ENCODE assay signal across 14 cellular contexts in the genomic region with DNA sequence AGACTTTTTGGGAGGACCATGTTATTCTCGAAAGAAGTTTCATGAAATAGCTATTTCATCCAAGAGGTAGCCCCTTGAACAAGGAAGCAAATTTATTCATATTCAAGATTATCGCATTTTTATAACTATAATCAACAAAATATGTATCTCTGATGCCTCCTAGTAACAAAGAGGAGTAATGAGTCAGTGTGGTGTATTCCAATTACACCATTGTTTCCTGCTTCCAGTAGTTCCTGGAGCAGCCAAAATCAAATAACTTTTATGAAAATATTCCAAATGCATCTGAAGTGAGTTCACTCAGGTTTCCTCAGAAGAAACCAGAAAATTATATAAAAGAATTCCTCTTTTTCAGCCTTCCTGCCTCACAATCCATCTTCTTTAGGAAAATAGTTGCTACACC. TPM values are rescaled to one million over a fixed set of nuclear protein-coding genes. Genes with fewer than 3 reads are reported as not detected.
DNase-seq lines count a peak whose midpoint lies in the region; ATAC-seq and TF ChIP-seq lines count a peak whose summit lies in the region.
"Had no signal": no experiment of that assay in that cellular context is flagged by ENCODE, and none has a peak within 500 bp of the region (broad histone marks: within the 10 kb centered on the region; RNA-seq: fewer than 3 reads in every experiment).

No MANE protein-coding gene starts in this region.

- WGBS in upper lobe of left lung, 2 donors: 83 to 91% methylated on average over 2 of the region's 2 CpGs
- 81% methylated on average over 2 of the region's 2 CpGs for WGBS in esophagus muscularis mucosa

- TF ChIP-seq EP300 in upper lobe of left lung (IDR thresholded peaks at IDR 0.05) (no peak), esophagus muscularis mucosa (IDR thresholded peaks at IDR 0.05) (no peak)

- H3K27me3 ChIP-seq in upper lobe of left lung (no peaks in the 10 kb centered on the region), esophagus muscularis mucosa (no peaks in the 10 kb centered on the region)
- H3K27me3 ChIP-seq: BLaER1 treated with 17β-estradiol and CSF1 and Interleukin-3, amounts not matched to agents 10 nM and 100 nM had no signal

- intact Hi-C loops in esophagus muscularis mucosa (cut with DNase I): no loop called here

- DNase-seq in HS-5 (ENCODE audit: low read depth) (peak; percentile 59), dermis blood vessel endothelial cell (peak; percentile 60), fibroblast of pulmonary artery (ENCODE audit: low read depth) (peak; percentile 35), medulla oblongata (ENCODE audit: extremely low spot score) (peak; percentile 0), upper lobe of left lung (no peak), esophagus muscularis mucosa (ENCODE audit: extremely low spot score) (no peak)
- no peak for DNase-seq in stimulated activated naive CD4-positive, alpha-beta T cell (lab: John Stamatoyannopoulos, UW)
- no peak for DNase-seq in activated T-cell treated with anti-CD3 and anti-CD28 coated beads, Interleukin-2, amount 50 U/mL, for 48 hours
- DNase-seq: ACHN; CD4-positive, CD25-positive, alpha-beta regulatory T cell; GOT3; H9 had no signal

- TF ChIP-seq POLR2A in upper lobe of left lung (IDR thresholded peaks at IDR 0.05) (no peak), esophagus muscularis mucosa (IDR thresholded peaks at IDR 0.05; ENCODE audit: low read depth) (no peak)

- H3K36me3 ChIP-seq in upper lobe of left lung: peaks cover 0 to 51% (median 0%) of the 10 kb centered on the region in 4 donors
- H3K36me3 ChIP-seq in esophagus muscularis mucosa: peaks cover 0 to 48% (median 18%) of the 10 kb centered on the region in 4 donors

- H3K9me3 ChIP-seq in upper lobe of left lung (no peaks in the 10 kb centered on the region), esophagus muscularis mucosa (no peaks in the 10 kb centered on the region)
- H3K9me3 ChIP-seq: BLaER1 treated with 17β-estradiol and CSF1 and Interleukin-3, amounts not matched to agents 10 nM and 100 nM had no signal

- no peak overlapping the region for H3K27ac ChIP-seq in upper lobe of left lung
- no peak overlapping the region for H3K27ac ChIP-seq in esophagus muscularis mucosa (replicated peaks in 1 of 4)
- H3K27ac ChIP-seq: BLaER1 treated with 17β-estradiol and CSF1 and Interleukin-3, amounts not matched to agents 10 nM and 100 nM had no signal

- H3K4me1 ChIP-seq in upper lobe of left lung (no peaks in the 10 kb centered on the region), esophagus muscularis mucosa (peaks cover 0 to 5% (median 0%) of the 10 kb centered on the region in 4 donors)
- H3K4me1 ChIP-seq: BLaER1 treated with 17β-estradiol and CSF1 and Interleukin-3, amounts not matched to agents 10 nM and 100 nM had no signal

- ATAC-seq in upper lobe of left lung (ENCODE audit: low FRiP score in 2 of 2): no peak
- ATAC-seq: GM12878 had no signal

- H3K4me3 ChIP-seq in fibroblast of pulmonary artery (replicated peaks; ENCODE audit: low read depth, low read length) (no peak overlapping the region), upper lobe of left lung (no peak overlapping the region), esophagus muscularis mucosa (no peak overlapping the region)
- H3K4me3 ChIP-seq: BLaER1 treated with 17β-estradiol and CSF1 and Interleukin-3, amounts not matched to agents 10 nM and 100 nM; GM12878 had no signal

- TF ChIP-seq CTCF in fibroblast of pulmonary artery (IDR thresholded peaks at IDR 0.05; ENCODE audit: low read length, missing control alignments) (no peak), upper lobe of left lung (IDR thresholded peaks at IDR 0.05) (no peak), esophagus muscularis mucosa (IDR thresholded peaks at IDR 0.05) (no peak)

RNA-seq across cellular contexts. Expression of gene ANKRD36B, which starts 43.0 kb away (rescaled TPM):
- total RNA-seq in dermis blood vessel endothelial cell (41.0 and 67.0 TPM in 2 replicates), upper lobe of left lung (100 to 1,000 TPM in 1 of 6 donors, 10 to 100 TPM in 5; 11.0 to 211 (median 37.5) TPM), esophagus muscularis mucosa (10 to 100 TPM in 3 of 4 donors, 1 to 10 TPM in 1; 9.4 to 25.7 (median 15.0) TPM)

Comparison
In these comparisons a context has a peak if more than half of its experiments do, and no peak if none do; other contexts are left out.
1. DNase-seq: peak in HS-5 (single experiment), dermis blood vessel endothelial cell (single experiment), fibroblast of pulmonary artery (single experiment) and medulla oblongata (single experiment); none in stimulated activated naive CD4-positive, alpha-beta T cell (0 of 6), upper lobe of left lung (0 of 2), esophagus muscularis mucosa (single experiment) and activated T-cell treated with anti-CD3 and anti-CD28 coated beads, Interleukin-2, amount 50 U/mL, for 48 hours (0 of 2).